ENCODE assay signal across 1 cellular context in genomic region chr2:240060977-240061591, GRCh38.
TF ChIP-seq lines count a peak whose summit lies in the region.

No MANE protein-coding gene starts in this region.

TF ChIP-seq in SK-N-SH treated with all-trans-retinoic acid at 6 μM for 48 hours, 23 proteins besides CTCF, POLR2A, EP300 and RAD21 (continued from another document):
- TF ChIP-seq BACH2 (CRISPR knock-in tag; IDR thresholded peaks at IDR 0.05; ENCODE audit: borderline replicate concordance) (no peak), ZC3H10 (CRISPR knock-in tag; IDR thresholded peaks at IDR 0.05) (no peak), CSDC2 (CRISPR knock-in tag; IDR thresholded peaks at IDR 0.05) (no peak), ZNF70 (CRISPR knock-in tag; IDR thresholded peaks at IDR 0.05) (no peak), ZFP30 (CRISPR knock-in tag; IDR thresholded peaks at IDR 0.05) (no peak), OSR1 (CRISPR knock-in tag; IDR thresholded peaks at IDR 0.05) (no peak), SNAI2 (CRISPR knock-in tag; IDR thresholded peaks at IDR 0.05) (no peak), TOX (CRISPR knock-in tag; IDR thresholded peaks at IDR 0.05; ENCODE audit: borderline replicate concordance) (no peak), ESRRG (CRISPR knock-in tag; IDR thresholded peaks at IDR 0.05) (no peak)
